In the genomic region with DNA sequence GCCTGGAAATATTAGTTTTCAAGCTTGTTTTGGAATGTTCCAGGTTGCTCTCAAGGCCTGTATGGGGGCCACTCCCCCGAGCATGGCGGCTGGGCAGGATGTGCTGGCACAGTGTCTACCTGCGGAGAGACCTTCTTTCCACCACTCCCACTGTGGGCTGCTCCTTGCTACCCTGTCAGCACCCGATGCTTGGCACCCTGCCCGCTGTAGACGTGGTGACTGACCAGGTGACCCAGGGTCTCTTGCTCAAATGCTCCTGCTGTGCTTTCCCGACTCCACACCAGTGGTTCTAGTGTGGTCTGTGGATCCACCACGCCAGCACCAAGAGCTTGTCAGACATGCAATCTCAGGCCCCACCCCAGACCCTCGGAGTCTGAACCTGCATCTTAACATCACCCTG, we compare ENCODE assay signal across 9 cellular contexts.
"Had no signal": no experiment of that assay in that cellular context is flagged by ENCODE, and none has a peak within 500 bp of the region (broad histone marks: within the 10 kb centered on the region; RNA-seq: fewer than 3 reads in every experiment).

No MANE protein-coding gene starts in this region.

- DNase-seq: GM23248, GOT3, H7, H9, HCEC 1CT, HFFc6 had no signal

- H3K4me1 ChIP-seq: HAP-1 had no signal

- H3K36me3 ChIP-seq: HAP-1 had no signal

- H3K4me3 ChIP-seq: GM23248, GM23338, HAP-1 had no signal

- H3K4me2 ChIP-seq: GM23338 had no signal

- H3K9ac ChIP-seq: GM23248 had no signal

- ATAC-seq: GM23338, HCT116 had no signal

- H3K9me3 ChIP-seq: HAP-1 had no signal

- H2AFZ ChIP-seq: GM23248, GM23338 had no signal

- H3K27ac ChIP-seq: GM23248 had no signal
